In genomic region chr10:12972146-12972545, GRCh38 we compare ENCODE assay signal across 17 cellular contexts. TPM values are rescaled to one million over a fixed set of nuclear protein-coding genes. Genes with fewer than 3 reads are reported as not detected.
DNase-seq lines count a peak whose midpoint lies in the region; ATAC-seq and TF ChIP-seq lines count a peak whose summit lies in the region.
"Had no signal": no experiment of that assay in that cellular context is flagged by ENCODE, and none has a peak within 500 bp of the region (broad histone marks: within the 10 kb centered on the region; RNA-seq: fewer than 3 reads in every experiment).

No MANE protein-coding gene starts in this region.

- H3K27ac Mint-ChIP-seq in H9 (no peak overlapping the region; a peak in 1 of 7 replicates), glutamatergic neuron (ENCODE audit: unreplicated experiment) (peak overlapping the region; percentile 48), osteocyte (ENCODE audit: unreplicated experiment) (peak overlapping the region; percentile 19), natural killer cell (no peak overlapping the region)
- H3K27ac Mint-ChIP-seq: CD4-positive, alpha-beta memory T cell; GM23338 had no signal

- H3K4ac ChIP-seq in H9 (ENCODE audit: low read depth, low read length), result no peak overlapping the region

- no peak overlapping the region for H3T11ph ChIP-seq in H9 (ENCODE audit: low read length)

- H2AFZ ChIP-seq in H9 (ENCODE audit: low read length), result no peak overlapping the region
- H2AFZ ChIP-seq: GM23338 had no signal

- H3K79me1 ChIP-seq in H9 (ENCODE audit: insufficient read depth, low read depth, low read length, poor library complexity, severe bottlenecking), result no peaks in the 10 kb centered on the region

- no peak overlapping the region for H2BK20ac ChIP-seq in H9 (ENCODE audit: low read depth, low read length, poor library complexity, severe bottlenecking)

- H3K23ac ChIP-seq in H9 (ENCODE audit: insufficient read length, low read depth, low read length), result no peak overlapping the region

- H4K5ac ChIP-seq in H9 (ENCODE audit: insufficient read length, low read depth, low read length), result no peak overlapping the region

- H3K4me3 Mint-ChIP-seq in H9 (no peak overlapping the region), glutamatergic neuron (ENCODE audit: unreplicated experiment) (no peak overlapping the region), osteocyte (ENCODE audit: unreplicated experiment) (no peak overlapping the region), natural killer cell (no peak overlapping the region)
- H3K4me3 Mint-ChIP-seq: CD14-positive monocyte; CD4-positive, alpha-beta memory T cell; GM23338 had no signal

- H3K4me1 Mint-ChIP-seq in H9 (peaks cover 5 to 12% of the 10 kb centered on the region in 2 experiments), glutamatergic neuron (ENCODE audit: low read depth, unreplicated experiment) (peaks cover 16% of the 10 kb centered on the region), osteocyte (ENCODE audit: unreplicated experiment) (peaks cover 25% of the 10 kb centered on the region), natural killer cell (no peaks in the 10 kb centered on the region)
- H3K4me1 Mint-ChIP-seq: CD4-positive, alpha-beta memory T cell; GM23338 had no signal

- H3K27me3 Mint-ChIP-seq in H9 (ENCODE audit: low read depth) (no peaks in the 10 kb centered on the region), glutamatergic neuron (ENCODE audit: unreplicated experiment) (peaks cover 4% of the 10 kb centered on the region), osteocyte (ENCODE audit: unreplicated experiment) (no peaks in the 10 kb centered on the region), natural killer cell (ENCODE audit: low read depth in 2 of 2) (peaks cover 12 to 16% of the 10 kb centered on the region in 2 donors)

- H3K14ac ChIP-seq in H9 (ENCODE audit: insufficient read depth, low read length), result no peak overlapping the region; the same call in 1 of the 2 replicates

- no peak overlapping the region for H2BK12ac ChIP-seq in H9 (ENCODE audit: insufficient read length, low read depth, low read length)

- H3K23me2 ChIP-seq in H9 (ENCODE audit: insufficient read length, low read depth, low read length, poor library complexity, severe bottlenecking), result no peaks in the 10 kb centered on the region

- peaks cover 0 to 9% (median 3%) of the 10 kb centered on the region in 3 experiments; a peak in 2 of 7 replicates for H3K36me3 Mint-ChIP-seq in H9 (ENCODE audit: insufficient read depth in 1 of 3, low read depth in 3 of 3)
- peaks cover 14% of the 10 kb centered on the region for H3K36me3 Mint-ChIP-seq in glutamatergic neuron (ENCODE audit: unreplicated experiment)
- peaks cover 8% of the 10 kb centered on the region for H3K36me3 Mint-ChIP-seq in osteocyte (ENCODE audit: unreplicated experiment)
- no peaks in the 10 kb centered on the region for H3K36me3 Mint-ChIP-seq in natural killer cell
- H3K36me3 Mint-ChIP-seq: CD14-positive monocyte; CD4-positive, alpha-beta memory T cell had no signal

- H3K4me3 ChIP-seq in ascending aorta, result no peak overlapping the region
- H3K4me3 ChIP-seq: BLaER1, GM23338 had no signal

- no peak overlapping the region for H2AK5ac ChIP-seq in H9 (ENCODE audit: insufficient read length, low read length)

- peak overlapping the region; percentile 65; the same call in 1 of the 2 replicates for H2BK15ac ChIP-seq in H9 (ENCODE audit: low read depth, low read length)

- no peaks in the 10 kb centered on the region for H3K79me2 ChIP-seq in H9 (ENCODE audit: insufficient read depth, low read length)

- H3K27ac ChIP-seq in H9 (ENCODE audit: insufficient read length, low read depth, low read length), result no peak overlapping the region
- peak overlapping the region; percentile 28 to 52 for H3K27ac ChIP-seq in ascending aorta
- H3K27ac ChIP-seq: BLaER1, HL-60 had no signal

- H2BK5ac ChIP-seq in H9 (ENCODE audit: insufficient read length, low read length), result no peak overlapping the region

- H3K9me3 Mint-ChIP-seq in H9 (peaks cover 8 to 9% of the 10 kb centered on the region in 2 experiments; a peak in 4 of 5 replicates), glutamatergic neuron (ENCODE audit: unreplicated experiment) (peaks cover 9% of the 10 kb centered on the region), osteocyte (ENCODE audit: unreplicated experiment) (peaks cover 14% of the 10 kb centered on the region), natural killer cell (peaks cover 5 to 6% of the 10 kb centered on the region in 2 donors)

- no peak overlapping the region for H3K56ac ChIP-seq in H9 (ENCODE audit: insufficient read length, low read depth, low read length)

- no peak for ATAC-seq in GM19023 (IDR thresholded peaks at IDR 0.05; ENCODE audit: unreplicated experiment)
- no peak for ATAC-seq in natural killer cell
- ATAC-seq: GM23338 had no signal

- H3K9ac ChIP-seq in H9 (ENCODE audit: extremely low read depth, insufficient read length, low read length), result no peak overlapping the region
- H3K9ac ChIP-seq: BLaER1 had no signal

- no peaks in the 10 kb centered on the region for H3K27me3 ChIP-seq in H9 (ENCODE audit: insufficient read depth, low read length)
- no peaks in the 10 kb centered on the region for H3K27me3 ChIP-seq in ascending aorta
- H3K27me3 ChIP-seq: BLaER1 had no signal

- H3K4me1 ChIP-seq in H9 (ENCODE audit: insufficient read depth, low read length), result no peaks in the 10 kb centered on the region; the same call in 1 of the 2 replicates
- H3K4me1 ChIP-seq in ascending aorta, result peaks cover 3 to 18% of the 10 kb centered on the region in 2 donors

- H2BK120ac ChIP-seq in H9 (ENCODE audit: low read depth, low read length, poor library complexity, severe bottlenecking), result no peak overlapping the region

- DNase-seq in H9, result no peak
- DNase-seq in ascending aorta (ENCODE audit: low spot score in 2 of 2), result no peak
- no peak for DNase-seq in glutamatergic neuron
- DNase-seq in osteocyte (ENCODE audit: extremely low spot score, unreplicated experiment), result no peak
- no peak for DNase-seq in foreskin melanocyte
- no peak for DNase-seq in natural killer cell
- DNase-seq: 8988T; CD4-positive, alpha-beta memory T cell; DMS153; DMS79; GDM1; H7 had no signal

- no peaks in the 10 kb centered on the region for H3K36me3 ChIP-seq in ascending aorta
- H3K36me3 ChIP-seq: BLaER1 had no signal

- H4K8ac ChIP-seq in H9 (replicated peaks; ENCODE audit: insufficient read length, low read depth, low read length), result no peak overlapping the region

- no peak overlapping the region for H3K18ac ChIP-seq in H9 (ENCODE audit: insufficient read length, low read depth, low read length)

- H3K4me2 ChIP-seq in H9 (ENCODE audit: insufficient read depth, insufficient read length, low read length), result no peak overlapping the region
- H3K4me2 ChIP-seq: BLaER1, GM23338 had no signal

- no peaks in the 10 kb centered on the region for H4K20me1 ChIP-seq in H9 (ENCODE audit: control insufficient read depth, insufficient read depth, insufficient read length)
- H4K20me1 ChIP-seq: BLaER1 had no signal

- no peak overlapping the region for H4K91ac ChIP-seq in H9 (ENCODE audit: insufficient read length, low read depth, low read length)

- TF ChIP-seq CTCF in H9 (conservative IDR thresholded peaks at IDR 0.05) (no peak), ascending aorta (IDR thresholded peaks at IDR 0.05) (no peak), glutamatergic neuron (IDR thresholded peaks at IDR 0.05; ENCODE audit: partially characterized antibody, unreplicated experiment) (no peak), osteocyte (IDR thresholded peaks at IDR 0.05) (no peak), natural killer cell (IDR thresholded peaks at IDR 0.05) (no peak)

- H3K9me3 ChIP-seq in H9 (ENCODE audit: control insufficient read depth, low read depth, low read length) (no peaks in the 10 kb centered on the region), ascending aorta (peaks cover 0 to 20% of the 10 kb centered on the region in 2 donors)

- WGBS in H9 (ENCODE audit: extremely low coverage, insufficient read length, low lambda C conversion rate), result no CpG with 5 or more reads among the region's 2 CpGs

- intact Hi-C loops in ascending aorta (cut with DNase I) (no loop called here), natural killer cell (cut with micrococcal nuclease) (no loop called here)

RNA-seq across cellular contexts. Expression of gene CCDC3, which starts 29.4 kb away (rescaled TPM):
- total RNA-seq in H9 (2021) (2.3 and 2.4 TPM in 2 replicates), ascending aorta (86.0 TPM), glutamatergic neuron (ENCODE audit: unreplicated experiment) (13.8 TPM), osteocyte (14.1 and 15.0 TPM in 2 replicates), natural killer cell (under 1 TPM; 0.21 to 0.23 (median 0.23) TPM)
- total RNA-seq: CD4-positive, alpha-beta memory T cell had no signal

Comparison
In these comparisons a context has a peak if more than half of its experiments do, and no peak if none do; other contexts are left out.
1. H3K27ac Mint-ChIP-seq: peak in glutamatergic neuron (single experiment) and osteocyte (single experiment); none in H9 (0 of 3) and natural killer cell (0 of 2).